1 cellular context compared by ENCODE assay signal in the genomic region with DNA sequence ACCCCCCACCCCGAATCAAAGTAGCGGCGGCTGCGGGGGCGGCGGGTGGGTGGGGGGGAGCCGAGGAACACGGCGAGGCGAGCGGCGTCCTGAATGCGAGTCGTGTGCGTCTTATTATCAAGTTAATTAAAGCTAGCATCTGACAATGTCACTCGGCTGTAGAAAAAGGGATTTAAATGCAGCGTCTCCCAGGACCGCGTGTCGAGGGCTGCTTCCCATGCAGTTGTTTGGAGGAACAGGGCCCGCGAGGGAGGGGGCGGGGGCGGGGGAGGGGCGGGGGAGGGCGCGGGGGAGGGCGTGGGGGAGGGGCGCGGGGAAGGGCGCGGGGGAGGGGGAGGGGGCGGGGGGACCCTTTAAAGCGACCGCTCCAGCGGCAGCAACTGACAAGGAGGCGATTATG.
TF ChIP-seq lines count a peak whose summit lies in the region.

No MANE protein-coding gene starts in this region.

TF ChIP-seq in WTC11, 78 proteins besides CTCF, POLR2A, EP300 and RAD21 (continued from another document):
- TF ChIP-seq, protein P1, sequence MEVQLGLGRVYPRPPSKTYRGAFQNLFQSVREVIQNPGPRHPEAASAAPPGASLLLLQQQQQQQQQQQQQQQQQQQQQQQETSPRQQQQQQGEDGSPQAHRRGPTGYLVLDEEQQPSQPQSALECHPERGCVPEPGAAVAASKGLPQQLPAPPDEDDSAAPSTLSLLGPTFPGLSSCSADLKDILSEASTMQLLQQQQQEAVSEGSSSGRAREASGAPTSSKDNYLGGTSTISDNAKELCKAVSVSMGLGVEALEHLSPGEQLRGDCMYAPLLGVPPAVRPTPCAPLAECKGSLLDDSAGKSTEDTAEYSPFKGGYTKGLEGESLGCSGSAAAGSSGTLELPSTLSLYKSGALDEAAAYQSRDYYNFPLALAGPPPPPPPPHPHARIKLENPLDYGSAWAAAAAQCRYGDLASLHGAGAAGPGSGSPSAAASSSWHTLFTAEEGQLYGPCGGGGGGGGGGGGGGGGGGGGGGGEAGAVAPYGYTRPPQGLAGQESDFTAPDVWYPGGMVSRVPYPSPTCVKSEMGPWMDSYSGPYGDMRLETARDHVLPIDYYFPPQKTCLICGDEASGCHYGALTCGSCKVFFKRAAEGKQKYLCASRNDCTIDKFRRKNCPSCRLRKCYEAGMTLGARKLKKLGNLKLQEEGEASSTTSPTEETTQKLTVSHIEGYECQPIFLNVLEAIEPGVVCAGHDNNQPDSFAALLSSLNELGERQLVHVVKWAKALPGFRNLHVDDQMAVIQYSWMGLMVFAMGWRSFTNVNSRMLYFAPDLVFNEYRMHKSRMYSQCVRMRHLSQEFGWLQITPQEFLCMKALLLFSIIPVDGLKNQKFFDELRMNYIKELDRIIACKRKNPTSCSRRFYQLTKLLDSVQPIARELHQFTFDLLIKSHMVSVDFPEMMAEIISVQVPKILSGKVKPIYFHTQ (CRISPR knock-in tag; IDR thresholded peaks at IDR 0.05), result no peak
- TF ChIP-seq, protein P2, sequence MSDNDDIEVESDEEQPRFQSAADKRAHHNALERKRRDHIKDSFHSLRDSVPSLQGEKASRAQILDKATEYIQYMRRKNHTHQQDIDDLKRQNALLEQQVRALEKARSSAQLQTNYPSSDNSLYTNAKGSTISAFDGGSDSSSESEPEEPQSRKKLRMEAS (CRISPR knock-in tag; IDR thresholded peaks at IDR 0.05), result no peak
